Comparison of ENCODE assay signal across 8 cellular contexts in genomic region chr20:44610313-44610965, GRCh38. TPM values are rescaled to one million over a fixed set of nuclear protein-coding genes. Genes with fewer than 3 reads are reported as not detected.
DNase-seq lines count a peak whose midpoint lies in the region; ATAC-seq, FAIRE-seq and TF ChIP-seq lines count a peak whose summit lies in the region.

No MANE protein-coding gene starts in this region.

- intact Hi-C loops in K562 (cut with micrococcal nuclease), result loop anchor here (1.0 to 5.0 kb wide), 5 partner anchors 72 to 393 kb away; partner anchors contain the start of genes SERINC3 and TTPAL

- H3K9me1 ChIP-seq in K562 (ENCODE audit: control insufficient read depth, insufficient read depth, low read length), result no peaks in the 10 kb centered on the region

- peak overlapping the region in 1 of 4 donors; percentile 43 for H3K4me3 Mint-ChIP-seq in IgD-negative memory B cell

- peak overlapping the region; percentile 84 to 98 (median 94) for H3K27ac Mint-ChIP-seq in IgD-negative memory B cell

- H3K4me3 ChIP-seq in DND-41 (ENCODE audit: low read depth in 1 of 2, low read length in 2 of 2) (no peak overlapping the region), K562 (no peak overlapping the region), neural cell (ENCODE audit: low read length) (no peak overlapping the region), BE2C (ENCODE audit: low read depth, low read length) (no peak overlapping the region)

- H3K27me3 Mint-ChIP-seq in IgD-negative memory B cell, result no peaks in the 10 kb centered on the region

- peaks cover 22% of the 10 kb centered on the region for H3K36me3 ChIP-seq in DND-41 (ENCODE audit: insufficient read depth, low read length)
- H3K36me3 ChIP-seq in K562 (ENCODE audit: control insufficient read depth, insufficient read depth, low read length), result no peaks in the 10 kb centered on the region
- H3K36me3 ChIP-seq in neural cell (ENCODE audit: insufficient read depth, low read length), result no peaks in the 10 kb centered on the region
- H3K36me3 ChIP-seq in BE2C, result no peaks in the 10 kb centered on the region

- in situ Hi-C loops in K562 (cut with MboI), result no loop called here

- H3F3A ChIP-seq in neural cell (ENCODE audit: insufficient read depth, low read length, poor library complexity, severe bottlenecking), result no peaks in the 10 kb centered on the region

- peak overlapping the region; percentile 62 for H2AFZ ChIP-seq in DND-41 (ENCODE audit: low read depth, low read length)
- H2AFZ ChIP-seq in K562 (ENCODE audit: low read depth, low read length), result peak overlapping the region; percentile 94
- no peak overlapping the region for H2AFZ ChIP-seq in neural cell (ENCODE audit: low read depth, low read length)

- TF ChIP-seq RAD21 in K562 (CRISPR knock-in tag; conservative IDR thresholded peaks at IDR 0.05 in 1 of 2, IDR thresholded peaks at IDR 0.05 in 1 of 2), result no peak
- TF ChIP-seq RAD21 in neural cell (conservative IDR thresholded peaks at IDR 0.05), result no peak

- peaks cover 9% of the 10 kb centered on the region for H3K36me3 Mint-ChIP-seq in IgD-negative memory B cell

- DNase-seq in DND-41 (no peak), K562 (ENCODE audit: extremely low read depth in 1 of 4, low spot score in 3 of 4) (no peak), DMS53 (lab: John Stamatoyannopoulos, UW) (no peak), BE2C (no peak)

- H4K20me1 ChIP-seq in DND-41 (ENCODE audit: insufficient read depth, low read length) (no peaks in the 10 kb centered on the region), K562 (replicated peaks; ENCODE audit: control insufficient read depth, insufficient read depth, low read length) (no peaks in the 10 kb centered on the region), neural cell (ENCODE audit: insufficient read depth) (no peaks in the 10 kb centered on the region)

- CTCF ChIA-PET in K562 (lab: Yijun Ruan, JAX; ENCODE audit: low intra/inter-chr PET ratio), result interaction anchor here (0.7 to 2.7 kb wide), 7 partner anchors 78 to 393 kb away, joined by 4 to 20 read pairs (median 13); partner anchors contain the start of gene TTPAL

- no TSS peak for BruUV-seq in K562 (replicated peaks; lab: Mats Ljungman, UMichigan)

- H3K79me2 ChIP-seq in DND-41 (ENCODE audit: insufficient read depth, low read length), result no peaks in the 10 kb centered on the region
- H3K79me2 ChIP-seq in K562 (ENCODE audit: control insufficient read depth, insufficient read depth, low read length), result no peaks in the 10 kb centered on the region
- no peaks in the 10 kb centered on the region for H3K79me2 ChIP-seq in neural cell (replicated peaks; ENCODE audit: insufficient read depth, low read length)

- POLR2A ChIA-PET in K562 (lab: Yijun Ruan, JAX), result interaction anchor here (0.8 to 1.0 kb wide), 2 partner anchors 20 to 38 kb away, joined by 3 read pairs; no protein-coding TSS in a partner anchor

- peaks cover 22% of the 10 kb centered on the region for H3K4me1 ChIP-seq in DND-41 (ENCODE audit: insufficient read depth, low read length)
- H3K4me1 ChIP-seq in K562 (replicated peaks in 1 of 2; ENCODE audit: control insufficient read depth in 2 of 2, insufficient read depth in 2 of 2, low read length in 2 of 2), result peaks cover 5 to 20% of the 10 kb centered on the region in 2 experiments; a peak in 4 of 5 replicates
- no peaks in the 10 kb centered on the region for H3K4me1 ChIP-seq in BE2C

- no peak for FAIRE-seq in K562 (lab: Jason Lieb, UNC)

- no peak for TF ChIP-seq POLR2A in K562 (conservative IDR thresholded peaks at IDR 0.05)

- peak overlapping the region; percentile 57 for H3K4me2 ChIP-seq in DND-41 (ENCODE audit: insufficient read depth, low read length)
- H3K4me2 ChIP-seq in K562 (ENCODE audit: insufficient read depth, low read length), result no peak overlapping the region
- no peak overlapping the region for H3K4me2 ChIP-seq in neural cell (ENCODE audit: low read length)

- TF ChIP-seq CTCF in DND-41 (IDR thresholded peaks at IDR 0.05; ENCODE audit: borderline replicate concordance, extremely low read depth, low read length, poor library complexity, severe bottlenecking) (no peak), K562 (IDR thresholded peaks at IDR 0.05 in 2 of 3, conservative IDR thresholded peaks at IDR 0.05 in 1 of 3; ENCODE audit: insufficient read depth in 2 of 3, low read depth in 1 of 3, low read length in 3 of 3) (no peak; a peak in 1 of 6 replicates), neural cell (IDR thresholded peaks at IDR 0.05; ENCODE audit: poor library complexity, severe bottlenecking) (no peak), BE2C (IDR thresholded peaks at IDR 0.05; ENCODE audit: low read depth, low read length) (no peak)

- ATAC-seq in DND-41 (ENCODE audit: insufficient read depth, low read depth), result peak; percentile 33; the same call in 2 of the 3 replicates
- ATAC-seq in K562, result peak; percentile 25
- no peak for ATAC-seq in HG02763 (IDR thresholded peaks at IDR 0.05; ENCODE audit: unreplicated experiment)
- ATAC-seq in GM18498 (IDR thresholded peaks at IDR 0.05; ENCODE audit: unreplicated experiment), result no peak

- H3K9me3 Mint-ChIP-seq in IgD-negative memory B cell, result no peaks in the 10 kb centered on the region

- H3K27me3 ChIP-seq in DND-41 (ENCODE audit: insufficient read depth, low read length, poor library complexity) (no peaks in the 10 kb centered on the region), K562 (ENCODE audit: control insufficient read depth in 2 of 2, insufficient read depth in 2 of 2, low read length in 2 of 2) (no peaks in the 10 kb centered on the region), neural cell (ENCODE audit: insufficient read depth, low read depth, low read length) (no peaks in the 10 kb centered on the region), BE2C (no peaks in the 10 kb centered on the region)

- H3K9me2 ChIP-seq in neural cell (ENCODE audit: insufficient read depth, low read length), result no peaks in the 10 kb centered on the region

- H3K9me3 ChIP-seq in DND-41 (ENCODE audit: insufficient read depth, low read length, severe bottlenecking), result no peaks in the 10 kb centered on the region
- no peaks in the 10 kb centered on the region for H3K9me3 ChIP-seq in K562 (replicated peaks; ENCODE audit: control insufficient read depth, insufficient read depth, low read depth, low read length)
- H3K9me3 ChIP-seq in neural cell (ENCODE audit: low read length), result no peaks in the 10 kb centered on the region
- H3K9me3 ChIP-seq in BE2C, result no peaks in the 10 kb centered on the region

- H3K9ac ChIP-seq in DND-41 (ENCODE audit: low read depth, low read length), result peak overlapping the region; percentile 33
- peak overlapping the region in 1 of 2 experiments; percentile 26; a peak in 1 of 4 replicates for H3K9ac ChIP-seq in K562 (ENCODE audit: insufficient read depth in 1 of 2, low read depth in 2 of 2, low read length in 2 of 2)
- peak overlapping the region; percentile 27 for H3K9ac ChIP-seq in neural cell (ENCODE audit: low read length)

- peaks cover 26 to 31% (median 27%) of the 10 kb centered on the region in 3 donors for H3K4me1 Mint-ChIP-seq in IgD-negative memory B cell

- H3K27ac ChIP-seq in DND-41 (ENCODE audit: low read length) (peak overlapping the region; percentile 68), K562 (ENCODE audit: extremely low read depth, low read depth, low read length) (peak overlapping the region; percentile 19; the same call in 1 of the 3 replicates), neural cell (ENCODE audit: low read length) (no peak overlapping the region)

- 0% methylated on average over 1 of the region's 1 CpG for WGBS in K562 (ENCODE audit: insufficient coverage, low coverage, missing lambda C conversion rate)

- TF ChIP-seq EP300 in K562 (IDR thresholded peaks at IDR 0.05; ENCODE audit: low read length), result no peak
- TF ChIP-seq EP300 in neural cell (conservative IDR thresholded peaks at IDR 0.05; ENCODE audit: poor library complexity, severe bottlenecking), result no peak

RNA-seq across cellular contexts. Expression of gene PKIG, which starts 28.1 kb away (rescaled TPM):
- polyA plus RNA-seq in IgD-negative memory B cell (63.3 TPM), K562 (2011; rRNA removed) (3.0 and 4.6 TPM in 2 replicates), K562 (2014; fragmentation: Illumina TruSeq; extraction: Trizol) (6.2 and 7.0 TPM in 2 replicates), K562 (2014; fragmentation: Nextera tagmentation; extraction: Ambion mirVana) (under 1 TPM; 0.13 to 0.74 TPM), K562 (2014; rRNA removed) (5.7 and 7.6 TPM in 2 replicates), neural cell (174 and 210 TPM in 2 replicates)
- 1.0 TPM in 1 of 2 replicates, not detected in the other for total RNA-seq in K562 (2011; cell fraction: chromatin; rRNA removed; ENCODE audit: low replicate concordance)
- 0.83 and 0.92 TPM in 2 replicates for total RNA-seq in K562 (2011; cell fraction: nucleolus; rRNA removed)
- 0.59 and 0.92 TPM in 2 replicates for total RNA-seq in K562 (2011; cell fraction: nucleoplasm; rRNA removed)
- total RNA-seq in K562 (2014; rRNA removed) (4.9 and 7.4 TPM in 2 replicates), K562 (2014; rRNA removed; fragmentation: Illumina TruSeq; extraction: Trizol) (1.6 and 2.9 TPM in 2 replicates), K562 (2015; rRNA removed; fragmentation: Illumina TruSeq; extraction: Trizol) (5.0 and 6.1 TPM in 2 replicates), K562 (2021) (4.7 and 5.1 TPM in 2 replicates)
- polyA plus RNA-seq in K562 (2011; cell fraction: cytosol; rRNA removed), result 6.9 and 7.3 TPM in 2 replicates
- 3.2 and 3.7 TPM in 2 replicates for polyA plus RNA-seq in K562 (2011; cell fraction: nucleus; rRNA removed)
- 6.9 and 7.4 TPM in 2 replicates for polyA plus RNA-seq in K562 (2012)
- polyA minus RNA-seq in K562 (2011; rRNA and poly(A)+ RNA removed), result 1.9 and 2.4 TPM in 2 replicates
- 1.7 and 3.8 TPM in 2 replicates for polyA minus RNA-seq in K562 (2011; cell fraction: cytosol; rRNA and poly(A)+ RNA removed)
- polyA minus RNA-seq in K562 (2011; cell fraction: nucleus; rRNA and poly(A)+ RNA removed), result 0.44 and 0.81 TPM in 2 replicates
- polyA minus RNA-seq in neural cell, result 79.0 and 86.4 TPM in 2 replicates
- polyA plus RNA-seq in BE2C (2012; ENCODE audit: insufficient read depth, insufficient read length, low read depth), result 35.7 TPM

RNA-seq across cellular contexts. Expression of gene ADA, which starts 41.1 kb away (rescaled TPM):
- polyA plus RNA-seq in IgD-negative memory B cell, result 10.5 TPM
- 5.1 and 18.6 TPM in 2 replicates for total RNA-seq in K562 (2011; cell fraction: chromatin; rRNA removed; ENCODE audit: low replicate concordance)
- total RNA-seq in K562 (2011; cell fraction: nucleolus; rRNA removed), result 7.1 and 11.2 TPM in 2 replicates
- 5.2 and 11.3 TPM in 2 replicates for total RNA-seq in K562 (2011; cell fraction: nucleoplasm; rRNA removed)
- total RNA-seq in K562 (2014; rRNA removed), result 4.0 and 8.2 TPM in 2 replicates
- total RNA-seq in K562 (2014; rRNA removed; fragmentation: Illumina TruSeq; extraction: Trizol), result 3.4 and 4.4 TPM in 2 replicates
- total RNA-seq in K562 (2015; rRNA removed; fragmentation: Illumina TruSeq; extraction: Trizol), result 4.6 and 5.3 TPM in 2 replicates
- total RNA-seq in K562 (2021), result 7.0 and 7.3 TPM in 2 replicates
- polyA plus RNA-seq in K562 (2011; rRNA removed), result 26.1 and 26.8 TPM in 2 replicates
- polyA plus RNA-seq in K562 (2011; cell fraction: cytosol; rRNA removed), result 30.9 and 33.5 TPM in 2 replicates
- 42.7 and 47.8 TPM in 2 replicates for polyA plus RNA-seq in K562 (2011; cell fraction: nucleus; rRNA removed)
- polyA plus RNA-seq in K562 (2012), result 5.7 and 7.4 TPM in 2 replicates
- polyA plus RNA-seq in K562 (2014; fragmentation: Illumina TruSeq; extraction: Trizol), result 6.8 and 7.2 TPM in 2 replicates
- 1 to 10 TPM; 2.4 to 3.6 TPM for polyA plus RNA-seq in K562 (2014; fragmentation: Nextera tagmentation; extraction: Ambion mirVana)
- 8.9 and 10.9 TPM in 2 replicates for polyA plus RNA-seq in K562 (2014; rRNA removed)
- 11.8 and 15.5 TPM in 2 replicates for polyA minus RNA-seq in K562 (2011; rRNA and poly(A)+ RNA removed)
- polyA minus RNA-seq in K562 (2011; cell fraction: cytosol; rRNA and poly(A)+ RNA removed), result 8.0 and 11.6 TPM in 2 replicates
- 6.2 and 6.8 TPM in 2 replicates for polyA minus RNA-seq in K562 (2011; cell fraction: nucleus; rRNA and poly(A)+ RNA removed)
- polyA plus RNA-seq in neural cell, result 0.52 and 0.56 TPM in 2 replicates
- polyA minus RNA-seq in neural cell, result 0.81 TPM in 1 of 2 replicates, not detected in the other
- polyA plus RNA-seq in BE2C (2012; ENCODE audit: insufficient read depth, insufficient read length, low read depth), result 3.4 TPM

Comparison
In these comparisons a context has a peak if more than half of its experiments do, and no peak if none do; other contexts are left out.
1. ATAC-seq: peak in DND-41 (single experiment) and K562 (single experiment); none in HG02763 (single experiment) and GM18498 (single experiment).